In genomic region chr16:12529582-12529981, GRCh38 we compare ENCODE assay signal across 1 cellular context.
TF ChIP-seq lines count a peak whose summit lies in the region.

No MANE protein-coding gene starts in this region.

TF ChIP-seq in K562, 482 proteins besides CTCF, POLR2A, EP300 and RAD21:
- TF ChIP-seq NR2C1 (IDR thresholded peaks at IDR 0.05) (no peak), NR2C1 (tag; IDR thresholded peaks at IDR 0.05) (no peak), HCFC1 (IDR thresholded peaks at IDR 0.05; ENCODE audit: low read depth, low read length) (no peak), CEBPB (tag; IDR thresholded peaks at IDR 0.05) (peak; percentile 62), ESRRB (CRISPR knock-in tag; IDR thresholded peaks at IDR 0.05; ENCODE audit: borderline replicate concordance) (no peak), NR0B1 (IDR thresholded peaks at IDR 0.05; ENCODE audit: partially characterized antibody) (no peak), NFE2 (IDR thresholded peaks at IDR 0.05; ENCODE audit: low read depth) (peak; percentile 56; the same call in 1 of the 2 replicates)
TF ChIP-seq in K562: peak in this region for 2.
